ENCODE assay signal across 25 cellular contexts in genomic region chr1:52771384-52771783, GRCh38. TPM values are rescaled to one million over a fixed set of nuclear protein-coding genes. Genes with fewer than 3 reads are reported as not detected.
A peak's percentile ranks its signal among the peaks of the same experiment; 100 is the strongest.
DNase-seq lines count a peak whose midpoint lies in the region; ATAC-seq, FAIRE-seq and TF ChIP-seq lines count a peak whose summit lies in the region.
"Had no signal": no experiment of that assay in that cellular context is flagged by ENCODE, and none has a peak within 500 bp of the region (broad histone marks: within the 10 kb centered on the region; RNA-seq: fewer than 3 reads in every experiment).

No MANE protein-coding gene starts in this region.

- no peaks in the 10 kb centered on the region for H3K27me3 ChIP-seq in HepG2 (ENCODE audit: control insufficient read depth in 1 of 2, insufficient read depth in 2 of 2, low read length in 2 of 2)
- no peaks in the 10 kb centered on the region for H3K27me3 ChIP-seq in right lobe of liver
- no peaks in the 10 kb centered on the region for H3K27me3 ChIP-seq in GM12878 (replicated peaks in 1 of 2; ENCODE audit: control insufficient read depth in 2 of 2, insufficient read depth in 2 of 2, low read length in 1 of 2)

- ATAC-seq in HepG2: no peak
- ATAC-seq in right lobe of liver: no peak
- no peak for ATAC-seq in GM12878
- no peak for ATAC-seq in HG03095 (IDR thresholded peaks at IDR 0.05; ENCODE audit: unreplicated experiment)

- intact Hi-C loops in HepG2 (cut with micrococcal nuclease; ENCODE audit: unreplicated experiment) (no loop called here), right lobe of liver (cut with DNase I) (no loop called here), GM12878 (cut with micrococcal nuclease; ENCODE audit: unreplicated experiment) (no loop called here)

- no peaks in the 10 kb centered on the region for H3K27me3 Mint-ChIP-seq in nephron progenitor cell (ENCODE audit: low read depth, poor library complexity)
- H3K27me3 Mint-ChIP-seq: B cell, IgD-negative memory B cell had no signal

- H3K4me2 ChIP-seq in HepG2 (ENCODE audit: low read depth, low read length) (no peak overlapping the region), GM12878 (ENCODE audit: control insufficient read depth, insufficient read depth) (no peak overlapping the region)

- TF ChIP-seq CTCF in HepG2 (CRISPR knock-in tag; IDR thresholded peaks at IDR 0.05): no peak
- no peak for TF ChIP-seq CTCF in right lobe of liver (IDR thresholded peaks at IDR 0.05)
- TF ChIP-seq CTCF in GM12878 (IDR thresholded peaks at IDR 0.05 in 2 of 3, conservative IDR thresholded peaks at IDR 0.05 in 1 of 3; ENCODE audit: control insufficient read depth in 2 of 3, extremely low read depth in 1 of 3, insufficient read depth in 1 of 3, low read depth in 3 of 3, low read length in 3 of 3): no peak
- no peak for TF ChIP-seq CTCF in nephron progenitor cell (IDR thresholded peaks at IDR 0.05)

- TF ChIP-seq POLR2A in HepG2 (IDR thresholded peaks at IDR 0.05; ENCODE audit: insufficient read depth in 1 of 2, low read depth in 2 of 2, low read length in 2 of 2): no peak
- TF ChIP-seq POLR2A in right lobe of liver (IDR thresholded peaks at IDR 0.05): no peak
- TF ChIP-seq POLR2A in GM12878 (IDR thresholded peaks at IDR 0.05; ENCODE audit: low read depth, low read length): no peak

- H3K4me3 ChIP-seq in HepG2 (replicated peaks in 1 of 3; ENCODE audit: insufficient read depth in 1 of 3, low read depth in 2 of 3, low read length in 3 of 3): no peak overlapping the region
- no peak overlapping the region for H3K4me3 ChIP-seq in right lobe of liver
- H3K4me3 ChIP-seq in GM12878: no peak overlapping the region
- H3K4me3 ChIP-seq: SK-N-MC had no signal

- RAD21 ChIA-PET in GM12878 (lab: Charles Lee; ENCODE audit: unreplicated experiment): no interaction called here

- H3K4me3 Mint-ChIP-seq in nephron progenitor cell: no peak overlapping the region
- H3K4me3 Mint-ChIP-seq: B cell, CD14-positive monocyte, HFFc6, IgD-negative memory B cell had no signal

- peaks cover 59% of the 10 kb centered on the region for H3K36me3 Mint-ChIP-seq in nephron progenitor cell (ENCODE audit: low read depth)

- no peaks in the 10 kb centered on the region for H3K79me2 ChIP-seq in HepG2 (ENCODE audit: insufficient read depth, low read length)
- no peaks in the 10 kb centered on the region for H3K79me2 ChIP-seq in GM12878 (ENCODE audit: control insufficient read depth, insufficient read depth, low read length)

- SMC1A ChIA-PET in GM12878 (lab: Charles Lee; ENCODE audit: uncharacterized antibody, unreplicated experiment): no interaction called here

- 92% methylated on average over 7 of the region's 7 CpGs for WGBS in HepG2 (ENCODE audit: low lambda C conversion rate)
- 93% methylated on average over 7 of the region's 7 CpGs for WGBS in right lobe of liver (ENCODE audit: insufficient coverage, low coverage, low lambda C conversion rate, missing lambda C conversion rate)
- 95% methylated on average over 7 of the region's 7 CpGs for WGBS in GM12878 (ENCODE audit: insufficient coverage, insufficient replicate concordance, low lambda C conversion rate, missing lambda C conversion rate)

- CTCF ChIA-PET in HepG2 (lab: Yijun Ruan, JAX; ENCODE audit: low intra/inter-chr PET ratio, low total read pairs): no interaction called here
- CTCF ChIA-PET in GM12878 (lab: Yijun Ruan, JAX): interaction anchor here (0.6 kb wide), 1 partner anchor 132 kb away, joined by 3 read pairs; no protein-coding TSS in a partner anchor

- DNase-seq in HepG2 (ENCODE audit: low spot score) (no peak), right lobe of liver (no peak), GM12878 (ENCODE audit: low read depth, low spot score) (no peak), nephron progenitor cell (no peak), NK-92 (lab: John Stamatoyannopoulos, UW; ENCODE audit: unreplicated experiment) (no peak), hepatic stellate cell (ENCODE audit: low spot score) (no peak)
- DNase-seq: DMS53, GDM1, HFFc6, MV-4-11, NCI-H1105 treated with DMSO at 0.1 percent for 48 hours, NCI-H2029 treated with DMSO at 0.1 percent for 48 hours, NCI-H345, NCI-H524, NCI-H774, OCI-M1, SHP77 had no signal

- H3K9me3 ChIP-seq in HepG2 (ENCODE audit: low read length) (no peaks in the 10 kb centered on the region), right lobe of liver (no peaks in the 10 kb centered on the region), GM12878 (replicated peaks; ENCODE audit: control insufficient read depth, insufficient read depth, low read length) (no peaks in the 10 kb centered on the region)

- H3K4me1 Mint-ChIP-seq in nephron progenitor cell: no peaks in the 10 kb centered on the region
- H3K4me1 Mint-ChIP-seq: CD14-positive monocyte had no signal

- in situ Hi-C loops in HepG2 (cut with HindIII; ENCODE audit: extremely low pct_ligation_motif_present, low pct_unique_long_range_greater_than_20kb) (no loop called here), GM12878 (cut with MboI) (no loop called here)

- TF ChIP-seq EP300 in HepG2 (IDR thresholded peaks at IDR 0.05; ENCODE audit: low read depth in 2 of 2, low read length in 2 of 2): no peak
- no peak for TF ChIP-seq EP300 in HepG2 (CRISPR knock-in tag; IDR thresholded peaks at IDR 0.05; ENCODE audit: borderline replicate concordance)
- no peak for TF ChIP-seq EP300 in GM12878 (IDR thresholded peaks at IDR 0.05; ENCODE audit: borderline replicate concordance in 1 of 2, control insufficient read depth in 1 of 2, low read depth in 2 of 2, low read length in 2 of 2)

- no peak for TF ChIP-seq RAD21 in HepG2 (CRISPR knock-in tag; IDR thresholded peaks at IDR 0.05)
- TF ChIP-seq RAD21 in GM12878 (IDR thresholded peaks at IDR 0.05; ENCODE audit: insufficient read depth, low read depth, low read length): no peak

- POLR2A ChIA-PET in HepG2 (lab: Yijun Ruan, JAX): no interaction called here
- POLR2A ChIA-PET in GM12878 (lab: Charles Lee): interaction anchor here (0.6 kb wide), 1 partner anchor 11 kb away, joined by 4 read pairs; no protein-coding TSS in a partner anchor

- H3K9ac ChIP-seq in HepG2 (ENCODE audit: insufficient read depth, low read depth, low read length) (no peak overlapping the region), GM12878 (ENCODE audit: control insufficient read depth, insufficient read depth, low read length) (no peak overlapping the region)

- H3K4me1 ChIP-seq in HepG2 (ENCODE audit: insufficient read depth, low read length): no peaks in the 10 kb centered on the region
- H3K4me1 ChIP-seq in right lobe of liver: no peaks in the 10 kb centered on the region
- H3K4me1 ChIP-seq in GM12878 (ENCODE audit: control insufficient read depth, insufficient read depth, low read length): no peaks in the 10 kb centered on the region

- peak overlapping the region; percentile 20 for H3K27ac Mint-ChIP-seq in nephron progenitor cell
- H3K27ac Mint-ChIP-seq: B cell, HFFc6, IgD-negative memory B cell had no signal

- no peak for FAIRE-seq in HepG2 (lab: Jason Lieb, UNC)
- no peak for FAIRE-seq in GM12878 (lab: Jason Lieb, UNC)
- FAIRE-seq: A204.1, D721Med, H54 had no signal

- no peaks in the 10 kb centered on the region for H3K9me3 Mint-ChIP-seq in nephron progenitor cell
- H3K9me3 Mint-ChIP-seq: CD14-positive monocyte, HFFc6 had no signal

- H3K27ac ChIP-seq in HepG2 (ENCODE audit: extremely low read length, insufficient read depth, low read length) (no peak overlapping the region), right lobe of liver (no peak overlapping the region), GM12878 (ENCODE audit: control insufficient read depth, insufficient read depth) (no peak overlapping the region)
- H3K27ac ChIP-seq: SK-N-MC had no signal

- peaks cover 0 to 19% of the 10 kb centered on the region in 2 experiments; a peak in 3 of 5 replicates for H3K36me3 ChIP-seq in HepG2 (replicated peaks in 1 of 2; ENCODE audit: control insufficient read depth in 1 of 2, insufficient read depth in 2 of 2, low read length in 2 of 2)
- H3K36me3 ChIP-seq in right lobe of liver: peaks cover 0 to 45% (median 6%) of the 10 kb centered on the region in 4 donors
- peaks cover 0 to 4% of the 10 kb centered on the region in 2 experiments; a peak in 2 of 4 replicates for H3K36me3 ChIP-seq in GM12878 (ENCODE audit: control insufficient read depth in 2 of 2, insufficient read depth in 2 of 2, low read length in 1 of 2)

- no peaks in the 10 kb centered on the region for H4K20me1 ChIP-seq in HepG2 (ENCODE audit: insufficient read depth, low read length)
- no peaks in the 10 kb centered on the region for H4K20me1 ChIP-seq in GM12878 (ENCODE audit: control insufficient read depth, insufficient read depth)

- H2AFZ ChIP-seq in HepG2 (ENCODE audit: low read length) (no peak overlapping the region), GM12878 (ENCODE audit: control insufficient read depth, low read depth, low read length) (no peak overlapping the region)

- BruUV-seq in HepG2 (replicated peaks; lab: Mats Ljungman, UMichigan): TSS peak; percentile 71
- BruUV-seq in GM12878 (replicated peaks; lab: Mats Ljungman, UMichigan): TSS peak; percentile 78

RNA-seq across cellular contexts. Expression of gene ZYG11B, which starts 45.1 kb away (rescaled TPM):
- total RNA-seq in HepG2 (2016; rRNA removed; fragmentation: Illumina TruSeq; extraction: Trizol): 17.9 and 28.1 TPM in 2 replicates
- 2.2 and 2.5 TPM in 2 replicates for total RNA-seq in HepG2 (2016; cell fraction: cytosol; rRNA removed; fragmentation: Illumina TruSeq; extraction: Trizol; ENCODE audit: low read depth)
- 18.2 and 27.0 TPM in 2 replicates for total RNA-seq in HepG2 (2016; cell fraction: insoluble cytoplasmic fraction; rRNA removed; fragmentation: Illumina TruSeq; extraction: Trizol)
- 8.1 and 8.3 TPM in 2 replicates for total RNA-seq in HepG2 (2016; cell fraction: membrane; rRNA removed; fragmentation: Illumina TruSeq; extraction: Trizol)
- total RNA-seq in HepG2 (2016; cell fraction: nucleus; rRNA removed; fragmentation: Illumina TruSeq; extraction: Trizol): 17.9 and 18.0 TPM in 2 replicates
- polyA plus RNA-seq in HepG2 (2011; rRNA removed): 6.4 and 6.9 TPM in 2 replicates
- 3.3 and 4.9 TPM in 2 replicates for polyA plus RNA-seq in HepG2 (2011; cell fraction: cytosol; rRNA removed)
- polyA plus RNA-seq in HepG2 (2011; cell fraction: nucleus; rRNA removed): 3.6 and 4.2 TPM in 2 replicates
- polyA plus RNA-seq in HepG2 (2012): 3.8 and 5.0 TPM in 2 replicates
- polyA plus RNA-seq in HepG2 (2016; cell fraction: cytosol; fragmentation: Illumina TruSeq; extraction: Trizol; ENCODE audit: low read depth): 0.28 and 0.43 TPM in 2 replicates
- polyA plus RNA-seq in HepG2 (2016; cell fraction: insoluble cytoplasmic fraction; fragmentation: Illumina TruSeq; extraction: Trizol; ENCODE audit: low read depth): 9.8 and 10.7 TPM in 2 replicates
- polyA plus RNA-seq in HepG2 (2016; cell fraction: membrane; fragmentation: Illumina TruSeq; extraction: Trizol; ENCODE audit: low read depth): 1.7 and 1.8 TPM in 2 replicates
- polyA plus RNA-seq in HepG2 (2016; cell fraction: nucleus; fragmentation: Illumina TruSeq; extraction: Trizol; ENCODE audit: insufficient read depth, low read depth): 8.2 and 8.3 TPM in 2 replicates
- 23.6 and 31.5 TPM in 2 replicates for polyA minus RNA-seq in HepG2 (2011; rRNA and poly(A)+ RNA removed; ENCODE audit: low replicate concordance)
- polyA minus RNA-seq in HepG2 (2011; cell fraction: cytosol; rRNA and poly(A)+ RNA removed): 10.2 and 11.1 TPM in 2 replicates
- 26.4 and 34.1 TPM in 2 replicates for polyA minus RNA-seq in HepG2 (2011; cell fraction: nucleus; rRNA and poly(A)+ RNA removed)
- total RNA-seq in right lobe of liver: 10 to 100 TPM; 17.7 to 39.2 (median 30.9) TPM
- total RNA-seq in GM12878 (2013; cell fraction: nucleolus; rRNA removed): 22.4 and 24.8 TPM in 2 replicates
- total RNA-seq in GM12878 (2014; rRNA removed): 8.5 and 11.7 TPM in 2 replicates
- total RNA-seq in GM12878 (2014; rRNA removed; fragmentation: Illumina TruSeq; extraction: Trizol): 8.1 and 8.4 TPM in 2 replicates
- 8.0 and 8.6 TPM in 2 replicates for total RNA-seq in GM12878 (2021)
- 1.4 TPM for polyA plus RNA-seq in GM12878 (2011; ENCODE audit: low read depth)
- polyA plus RNA-seq in GM12878 (2011; rRNA removed): 7.8 and 10.0 TPM in 2 replicates
- 4.4 and 4.5 TPM in 2 replicates for polyA plus RNA-seq in GM12878 (2011; cell fraction: cytosol; rRNA removed)
- polyA plus RNA-seq in GM12878 (2011; cell fraction: nucleus; rRNA removed): 2.0 and 2.6 TPM in 2 replicates
- polyA plus RNA-seq in GM12878 (2012): 2.2 and 3.3 TPM in 2 replicates
- polyA plus RNA-seq in GM12878 (2014; fragmentation: Illumina TruSeq; extraction: Trizol): 4.4 and 5.0 TPM in 2 replicates
- polyA plus RNA-seq in GM12878 (2014; fragmentation: Nextera tagmentation; extraction: Ambion mirVana): 1 to 10 TPM; 1.8 to 2.6 TPM
- polyA plus RNA-seq in GM12878 (2014; rRNA removed): 3.5 and 4.0 TPM in 2 replicates
- 1 to 10 TPM; 4.2 to 6.3 TPM for polyA plus RNA-seq in GM12878 (2016; fragmentation: Nextera tagmentation; extraction: Ambion mirVana)
- 22.2 and 22.4 TPM in 2 replicates for polyA minus RNA-seq in GM12878 (2011; rRNA and poly(A)+ RNA removed)
- polyA minus RNA-seq in GM12878 (2011; cell fraction: cytosol; rRNA and poly(A)+ RNA removed): 3.9 and 6.1 TPM in 2 replicates
- polyA minus RNA-seq in GM12878 (2011; cell fraction: nucleus; rRNA and poly(A)+ RNA removed): 8.2 and 8.9 TPM in 2 replicates
